Comparison of ENCODE assay signal across 1 cellular context in the genomic region with DNA sequence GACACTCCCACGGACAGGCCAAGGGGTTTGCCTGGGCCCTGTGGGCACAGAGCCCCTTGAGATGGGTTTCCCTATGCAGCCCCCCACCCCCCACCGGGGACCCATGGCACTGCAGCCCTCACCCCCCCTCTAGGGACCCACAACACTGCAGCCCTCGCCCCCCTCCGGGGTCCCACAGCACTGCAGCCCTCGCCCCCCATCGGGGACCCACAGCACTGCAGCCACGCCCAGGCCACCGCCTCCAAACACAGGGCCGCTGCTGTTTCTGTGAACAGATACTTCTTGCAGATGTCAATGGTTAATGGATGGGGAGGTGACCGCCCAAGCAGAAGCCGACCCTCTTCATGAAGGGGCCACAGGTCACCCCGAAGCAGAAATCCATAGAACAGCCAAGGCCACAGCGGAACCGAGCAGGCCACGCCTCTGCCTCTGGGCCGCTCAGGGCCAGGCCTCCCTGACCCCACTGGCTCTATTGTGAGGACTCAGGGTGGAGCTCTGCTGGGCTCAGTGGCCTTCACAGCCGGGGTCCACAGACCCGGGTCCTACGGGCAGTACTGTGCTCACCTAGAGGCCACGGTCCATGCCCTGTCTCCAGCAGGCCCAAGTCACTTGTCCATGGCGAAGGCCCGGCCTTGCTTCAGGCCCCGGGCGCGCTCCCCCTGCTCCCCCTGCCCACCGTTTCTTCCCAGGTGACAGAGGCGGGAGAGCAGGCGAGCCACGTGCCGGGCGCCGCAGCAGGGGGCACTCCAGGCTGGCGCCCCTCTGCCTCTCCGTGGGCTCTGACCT.
TF ChIP-seq lines count a peak whose summit lies in the region.

No MANE protein-coding gene starts in this region.

TF ChIP-seq in A549, 52 proteins besides CTCF, POLR2A, EP300 and RAD21:
- TF ChIP-seq E2F6 (IDR thresholded peaks at IDR 0.05; ENCODE audit: borderline replicate concordance, low read depth), result 0 out of 2 replicates have a peak, but pooled peaks have one; percentile 15
- TF ChIP-seq, protein P1, sequence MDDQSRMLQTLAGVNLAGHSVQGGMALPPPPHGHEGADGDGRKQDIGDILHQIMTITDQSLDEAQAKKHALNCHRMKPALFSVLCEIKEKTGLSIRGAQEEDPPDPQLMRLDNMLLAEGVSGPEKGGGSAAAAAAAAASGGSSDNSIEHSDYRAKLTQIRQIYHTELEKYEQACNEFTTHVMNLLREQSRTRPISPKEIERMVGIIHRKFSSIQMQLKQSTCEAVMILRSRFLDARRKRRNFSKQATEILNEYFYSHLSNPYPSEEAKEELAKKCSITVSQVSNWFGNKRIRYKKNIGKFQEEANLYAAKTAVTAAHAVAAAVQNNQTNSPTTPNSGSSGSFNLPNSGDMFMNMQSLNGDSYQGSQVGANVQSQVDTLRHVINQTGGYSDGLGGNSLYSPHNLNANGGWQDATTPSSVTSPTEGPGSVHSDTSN (IDR thresholded peaks at IDR 0.05), result no peak
- no peak for TF ChIP-seq JUNB (IDR thresholded peaks at IDR 0.05)
- no peak for TF ChIP-seq HOXB13 (CRISPR knock-in tag; IDR thresholded peaks at IDR 0.05; ENCODE audit: low read depth)
